Comparison of ENCODE assay signal across 8 cellular contexts in the genomic region with DNA sequence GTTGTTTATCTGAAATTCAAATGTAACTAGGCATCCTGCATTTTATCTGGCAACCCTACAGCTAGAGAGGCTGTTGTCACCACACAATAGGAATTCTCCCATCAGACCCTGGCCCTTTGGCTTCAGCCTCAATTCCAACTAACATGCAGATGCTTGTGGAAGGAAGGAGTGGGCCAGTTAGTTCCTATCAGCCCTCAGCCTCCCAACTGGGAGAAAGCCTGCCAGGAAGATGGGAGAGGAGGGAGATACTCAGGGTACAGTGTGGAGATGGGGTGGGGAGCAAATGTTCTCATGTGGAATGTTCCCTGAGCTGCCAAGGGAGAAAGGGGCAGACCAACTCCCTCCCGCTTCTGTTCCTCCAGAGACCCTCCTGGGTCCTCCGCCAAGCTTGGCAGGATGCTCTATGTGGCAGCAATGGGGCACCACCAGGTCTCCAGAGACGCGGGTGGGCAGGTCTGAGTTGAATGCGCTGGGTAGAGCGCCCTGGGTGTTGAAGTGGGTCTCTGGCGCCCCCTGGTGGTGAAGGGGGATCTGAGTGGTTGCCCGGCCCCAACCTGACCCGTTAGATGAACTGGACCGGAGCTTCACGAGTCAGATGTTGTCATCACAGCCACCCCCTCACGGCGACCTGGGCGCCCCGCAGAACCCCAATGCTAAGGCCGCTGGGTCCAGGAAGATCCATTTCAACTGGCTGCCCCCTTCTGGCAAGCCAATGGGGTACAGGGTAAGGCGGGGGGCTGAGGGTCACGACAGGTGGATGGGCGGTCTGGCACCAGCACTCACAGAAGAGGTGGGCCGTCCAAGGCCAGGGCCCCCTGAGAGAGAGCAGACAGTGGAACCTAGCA. TPM values are rescaled to one million over a fixed set of nuclear protein-coding genes. Genes with fewer than 3 reads are reported as not detected.
DNase-seq lines count a peak whose midpoint lies in the region; ATAC-seq and TF ChIP-seq lines count a peak whose summit lies in the region.

No MANE protein-coding gene starts in this region.

- peaks cover 28% of the 10 kb centered on the region for H3K36me3 Mint-ChIP-seq in osteocyte (ENCODE audit: unreplicated experiment)

- H3K36me3 ChIP-seq in MM.1S (replicated peaks; ENCODE audit: insufficient read depth, low read length) (no peaks in the 10 kb centered on the region), SJSA1 (peaks cover 2% of the 10 kb centered on the region; the same call in 1 of the 2 replicates), testis (ENCODE audit: low read depth, missing control alignments) (no peaks in the 10 kb centered on the region)

- 37 to 40% methylated on average over 15 to 20 of the region's 20 CpGs for WGBS in testis, 2 donors

- H4K20me1 ChIP-seq in MM.1S (ENCODE audit: insufficient read depth, low read length): no peaks in the 10 kb centered on the region

- ATAC-seq in GM18868 (IDR thresholded peaks at IDR 0.05; ENCODE audit: unreplicated experiment): no peak

- H3K9me3 Mint-ChIP-seq in osteocyte (ENCODE audit: unreplicated experiment): no peaks in the 10 kb centered on the region

- peak; percentile 86 for DNase-seq in GM10248 (ENCODE audit: extremely low spot score)
- DNase-seq in MM.1S: peak; percentile 75
- peak; percentile 69 to 90 for DNase-seq in SJSA1 (ENCODE audit: low read depth in 1 of 2, low spot score in 2 of 2)
- peak; percentile 53 for DNase-seq in activated gamma-delta T cell (lab: John Stamatoyannopoulos, UW)
- peak; percentile 52 for DNase-seq in foreskin melanocyte
- DNase-seq in osteocyte (ENCODE audit: extremely low spot score, unreplicated experiment): peak; percentile 93
- DNase-seq in testis: peak; percentile 95

- CTCF ChIA-PET in GM10248 (lab: Yijun Ruan, JAX): interaction anchor here (0.6 to 18.5 kb wide), 50 partner anchors 8 to 789 kb away, joined by 3 to 856 read pairs (median 5); a partner anchor contains a TSS

- TF ChIP-seq CTCF in GM10248 (IDR thresholded peaks at IDR 0.05; ENCODE audit: control extremely low read depth, extremely low read depth, low read depth, missing control alignments): peak; percentile 89
- peak; percentile 89 for TF ChIP-seq CTCF in MM.1S (IDR thresholded peaks at IDR 0.05; ENCODE audit: low read length)
- peak; percentile 95 for TF ChIP-seq CTCF in osteocyte (IDR thresholded peaks at IDR 0.05)
- TF ChIP-seq CTCF in testis (IDR thresholded peaks at IDR 0.05): peak; percentile 96 to 99 (median 97)

- peak overlapping the region; percentile 33; the same call in 1 of the 2 replicates for H3K4me2 ChIP-seq in MM.1S (ENCODE audit: low read depth, low read length)

- POLR2A ChIA-PET in GM10248 (lab: Yijun Ruan, JAX): interaction anchor here (1.0 to 1.4 kb wide), 3 partner anchors 23 to 30 kb away, joined by 3 to 5 read pairs (median 3); a partner anchor contains a TSS

- H2AFZ ChIP-seq in MM.1S (ENCODE audit: low read length): peak overlapping the region; percentile 44; the same call in 1 of the 2 replicates

- H3K4me1 ChIP-seq in MM.1S (ENCODE audit: low read length) (peaks cover 6% of the 10 kb centered on the region), SJSA1 (replicated peaks) (peaks cover 23% of the 10 kb centered on the region), testis (peaks cover 22% of the 10 kb centered on the region)

- H3K27ac Mint-ChIP-seq in osteocyte (ENCODE audit: unreplicated experiment): peak overlapping the region; percentile 18

- no peak overlapping the region for H3K4me3 Mint-ChIP-seq in osteocyte (ENCODE audit: unreplicated experiment)

- no peak overlapping the region for H3K4me3 ChIP-seq in MM.1S (ENCODE audit: low read length)
- no peak overlapping the region for H3K4me3 ChIP-seq in SJSA1
- no peak overlapping the region for H3K4me3 ChIP-seq in testis

- H3K27me3 ChIP-seq in MM.1S (replicated peaks; ENCODE audit: insufficient read depth, low read length) (no peaks in the 10 kb centered on the region), SJSA1 (replicated peaks) (no peaks in the 10 kb centered on the region), testis (no peaks in the 10 kb centered on the region)

- H3K9ac ChIP-seq in MM.1S (ENCODE audit: low read length): no peak overlapping the region

- intact Hi-C loops in testis (cut with DNase I; ENCODE audit: low total_unique reads): no loop called here

- no peaks in the 10 kb centered on the region for H3K9me2 ChIP-seq in MM.1S (replicated peaks; ENCODE audit: insufficient read depth, low read length)

- H3K4me1 Mint-ChIP-seq in osteocyte (ENCODE audit: unreplicated experiment): peaks cover 22% of the 10 kb centered on the region

- no peaks in the 10 kb centered on the region for H3K79me2 ChIP-seq in MM.1S (ENCODE audit: low read length)

- H3K27me3 Mint-ChIP-seq in osteocyte (ENCODE audit: unreplicated experiment): no peaks in the 10 kb centered on the region

- H3K27ac ChIP-seq in MM.1S (ENCODE audit: low read length) (no peak overlapping the region), SJSA1 (no peak overlapping the region), testis (peak overlapping the region; percentile 9 to 14)

- no peak for TF ChIP-seq POLR2A in testis (IDR thresholded peaks at IDR 0.05)

- no peaks in the 10 kb centered on the region for H3K9me3 ChIP-seq in MM.1S (replicated peaks; ENCODE audit: insufficient read depth, low read length)
- H3K9me3 ChIP-seq in SJSA1 (replicated peaks): no peaks in the 10 kb centered on the region
- no peaks in the 10 kb centered on the region for H3K9me3 ChIP-seq in testis

- no peaks in the 10 kb centered on the region for H3F3A ChIP-seq in MM.1S (ENCODE audit: insufficient read depth, low read length)

RNA-seq across cellular contexts. Expression of a gene that starts 15.2 kb away (rescaled TPM):
- 50.5 and 50.6 TPM in 2 replicates for total RNA-seq in SJSA1 (2014; rRNA removed; shearing (Covaris generic))
- total RNA-seq in osteocyte (30.3 and 31.2 TPM in 2 replicates), testis (10 to 100 TPM; 31.9 to 50.7 TPM)
- 32.1 TPM for polyA plus RNA-seq in testis (ENCODE audit: insufficient read depth, low read depth, low replicate concordance)

RNA-seq across cellular contexts. Expression of a gene that starts 28.5 kb away (rescaled TPM):
- total RNA-seq in SJSA1 (2014; rRNA removed; shearing (Covaris generic)): not detected in 2 replicates
- total RNA-seq in osteocyte (460 and 524 TPM in 2 replicates), testis (10 to 100 TPM in 1 of 2 donors, 1 to 10 TPM in 1; 7.6 to 11.6 TPM)
- 16.4 TPM for polyA plus RNA-seq in testis (ENCODE audit: insufficient read depth, low read depth, low replicate concordance)

RNA-seq across cellular contexts. Expression of a gene that starts 34.8 kb away (rescaled TPM):
- total RNA-seq in SJSA1 (2014; rRNA removed; shearing (Covaris generic)): 28.8 and 42.8 TPM in 2 replicates
- 35.1 and 38.2 TPM in 2 replicates for total RNA-seq in osteocyte
- total RNA-seq in testis: 10 to 100 TPM; 57.2 to 76.0 TPM
- polyA plus RNA-seq in testis (ENCODE audit: insufficient read depth, low read depth, low replicate concordance): 66.7 TPM

Comparison
In these comparisons a context has a peak if more than half of its experiments do, and no peak if none do; other contexts are left out.
1. H3K27ac ChIP-seq: peak in testis (2 of 2); none in MM.1S (single experiment) and SJSA1 (single experiment).
2. RNA of a gene that starts 28.5 kb away (total RNA-seq): 460 to 524 TPM in osteocyte; 7.6 to 11.6 TPM in testis and not detected in SJSA1; every median in the first group is over 10 times any median in the second.
3. Peak in every context shown above with its lines, with median percentiles within 50 percentile points of each other: DNase-seq and CTCF ChIP-seq.